11 cellular contexts compared by ENCODE assay signal in the genomic region with DNA sequence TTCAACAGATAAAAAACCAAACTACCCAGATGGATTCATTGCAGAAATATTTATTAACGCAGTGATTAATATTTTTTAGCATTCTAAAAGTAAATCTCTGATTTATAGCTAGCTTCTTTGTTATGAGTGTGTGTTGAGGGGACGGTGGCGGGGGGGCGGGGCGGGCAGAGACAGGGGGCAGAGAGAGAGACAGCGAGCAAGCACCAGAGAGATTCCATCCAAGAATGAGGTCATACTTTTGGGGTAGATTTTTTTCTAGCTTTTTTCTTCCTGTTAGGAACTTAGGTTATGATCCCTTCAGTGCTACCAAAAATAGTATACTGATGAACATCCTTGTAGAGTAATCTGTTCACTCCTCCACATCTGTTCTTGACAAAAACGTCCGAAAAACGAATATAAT. TPM values are rescaled to one million over a fixed set of nuclear protein-coding genes. Genes with fewer than 3 reads are reported as not detected.
DNase-seq lines count a peak whose midpoint lies in the region; TF ChIP-seq lines count a peak whose summit lies in the region.
"Had no signal": no experiment of that assay in that cellular context is flagged by ENCODE, and none has a peak within 500 bp of the region (broad histone marks: within the 10 kb centered on the region; RNA-seq: fewer than 3 reads in every experiment).

No MANE protein-coding gene starts in this region.

- peaks cover 18% of the 10 kb centered on the region for H3K9me3 Mint-ChIP-seq in endodermal cell
- peaks cover 44% of the 10 kb centered on the region for H3K9me3 Mint-ChIP-seq in activated T-cell treated with anti-CD3 and anti-CD28 coated beads, Interleukin-2, amount 50 U/mL, for 24 hours

- H3K4me1 ChIP-seq in BE2C = no peaks in the 10 kb centered on the region
- no peaks in the 10 kb centered on the region for H3K4me1 ChIP-seq in endodermal cell (ENCODE audit: control insufficient read depth, insufficient read depth, low read length)
- H3K4me1 ChIP-seq: SJSA1 had no signal

- peaks cover 14% of the 10 kb centered on the region for H3K36me3 Mint-ChIP-seq in endodermal cell (ENCODE audit: low read depth)
- H3K36me3 Mint-ChIP-seq in activated T-cell treated with anti-CD3 and anti-CD28 coated beads, Interleukin-2, amount 50 U/mL, for 24 hours (ENCODE audit: low read depth) = peaks cover 12% of the 10 kb centered on the region

- H3K9me3 ChIP-seq in BE2C (no peaks in the 10 kb centered on the region; the same call in 1 of the 2 replicates), endodermal cell (ENCODE audit: control insufficient read depth, low read length) (peaks cover 20% of the 10 kb centered on the region), neural cell (ENCODE audit: low read length) (no peaks in the 10 kb centered on the region)
- H3K9me3 ChIP-seq: SJSA1 had no signal

- H3F3A ChIP-seq in neural cell (ENCODE audit: insufficient read depth, low read length, poor library complexity, severe bottlenecking) = no peaks in the 10 kb centered on the region

- H3K27ac Mint-ChIP-seq in endodermal cell = peak overlapping the region; percentile 90
- no peak overlapping the region for H3K27ac Mint-ChIP-seq in activated T-cell treated with anti-CD3 and anti-CD28 coated beads, Interleukin-2, amount 50 U/mL, for 24 hours

- no peak for TF ChIP-seq RAD21 in neural cell (conservative IDR thresholded peaks at IDR 0.05)

- H3K4me3 ChIP-seq in BE2C (ENCODE audit: low read depth, low read length) (peak overlapping the region; percentile 61), endodermal cell (ENCODE audit: low read length) (peak overlapping the region; percentile 72), neural cell (ENCODE audit: low read length) (peak overlapping the region; percentile 67)

- peak overlapping the region; percentile 60 for H2AFZ ChIP-seq in neural cell (ENCODE audit: low read depth, low read length)

- H3K27ac ChIP-seq in endodermal cell (ENCODE audit: low read depth, low read length) (no peak overlapping the region), neural cell (ENCODE audit: low read length) (no peak overlapping the region)
- H3K27ac ChIP-seq: SJSA1 had no signal

- TF ChIP-seq CTCF in BE2C (IDR thresholded peaks at IDR 0.05; ENCODE audit: low read depth, low read length) (no peak), endodermal cell (conservative IDR thresholded peaks at IDR 0.05) (peak; percentile 8), neural cell (IDR thresholded peaks at IDR 0.05; ENCODE audit: poor library complexity, severe bottlenecking) (no peak)

- TF ChIP-seq EP300 in neural cell (conservative IDR thresholded peaks at IDR 0.05; ENCODE audit: poor library complexity, severe bottlenecking) = no peak

- peak overlapping the region; percentile 55 for H3K4me2 ChIP-seq in neural cell (ENCODE audit: low read length)

- DNase-seq in BE2C (no peak), NCI-H748 treated with DMSO at 0.1 percent for 48 hours (lab: John Stamatoyannopoulos, UW) (peak; percentile 12), endodermal cell (no peak), A172 (ENCODE audit: low spot score) (no peak), NCI-H2107 (lab: John Stamatoyannopoulos, UW) (no peak)
- DNase-seq in activated T-cell treated with anti-CD3 and anti-CD28 coated beads, Interleukin-2, amount 50 U/mL, for 24 hours = no peak
- DNase-seq in activated CD4-positive, alpha-beta T cell treated with anti-CD3 and anti-CD28 coated beads for 48 hours = no peak
- DNase-seq: DMS 273 treated with DMSO at 0.1 percent for 48 hours; effector CD8-positive, alpha-beta T cell had no signal

- no peaks in the 10 kb centered on the region for H4K20me1 ChIP-seq in neural cell (ENCODE audit: insufficient read depth)

- WGBS in endodermal cell (ENCODE audit: insufficient coverage in 1 of 2, insufficient read length in 1 of 2), 2 experiments = 73% methylated on average over 8 of the region's 9 CpGs; no CpG with 5 or more reads in 1 of the 2 experiments

- peak overlapping the region; percentile 77 for H3K4me3 Mint-ChIP-seq in endodermal cell
- no peak overlapping the region for H3K4me3 Mint-ChIP-seq in activated T-cell treated with anti-CD3 and anti-CD28 coated beads, Interleukin-2, amount 50 U/mL, for 24 hours

- no peaks in the 10 kb centered on the region for H3K36me3 ChIP-seq in BE2C
- H3K36me3 ChIP-seq in endodermal cell (ENCODE audit: control insufficient read depth, insufficient read depth, low read length) = no peaks in the 10 kb centered on the region
- H3K36me3 ChIP-seq in neural cell (ENCODE audit: insufficient read depth, low read length) = peaks cover 9% of the 10 kb centered on the region
- H3K36me3 ChIP-seq: SJSA1 had no signal

- H3K27me3 ChIP-seq in BE2C = no peaks in the 10 kb centered on the region
- peaks cover 7% of the 10 kb centered on the region for H3K27me3 ChIP-seq in endodermal cell (ENCODE audit: control insufficient read depth, insufficient read depth, low read length, poor library complexity, severe bottlenecking)
- no peaks in the 10 kb centered on the region for H3K27me3 ChIP-seq in neural cell (ENCODE audit: insufficient read depth, low read depth, low read length)
- H3K27me3 ChIP-seq: SJSA1 had no signal

- H3K4me1 Mint-ChIP-seq in endodermal cell = peaks cover 2% of the 10 kb centered on the region
- peaks cover 6% of the 10 kb centered on the region for H3K4me1 Mint-ChIP-seq in activated T-cell treated with anti-CD3 and anti-CD28 coated beads, Interleukin-2, amount 50 U/mL, for 24 hours (ENCODE audit: low read depth)

- H3K9ac ChIP-seq in endodermal cell (ENCODE audit: extremely low read depth, low read length, poor library complexity, severe bottlenecking) (no peak overlapping the region), neural cell (ENCODE audit: low read length) (no peak overlapping the region)

- H3K9me2 ChIP-seq in neural cell (ENCODE audit: insufficient read depth, low read length) = no peaks in the 10 kb centered on the region

- peaks cover 10% of the 10 kb centered on the region for H3K27me3 Mint-ChIP-seq in endodermal cell (ENCODE audit: insufficient read depth)
- H3K27me3 Mint-ChIP-seq in activated T-cell treated with anti-CD3 and anti-CD28 coated beads, Interleukin-2, amount 50 U/mL, for 24 hours = peaks cover 35% of the 10 kb centered on the region

- H3K79me2 ChIP-seq in neural cell (replicated peaks; ENCODE audit: insufficient read depth, low read length) = no peaks in the 10 kb centered on the region

TF ChIP-seq in neural cell, 6 proteins besides CTCF, POLR2A, EP300 and RAD21:
- TF ChIP-seq MXI1 (conservative IDR thresholded peaks at IDR 0.05; ENCODE audit: poor library complexity, severe bottlenecking) (no peak), SMC3 (conservative IDR thresholded peaks at IDR 0.05; ENCODE audit: poor library complexity) (no peak), EZH2 (IDR thresholded peaks at IDR 0.05; ENCODE audit: borderline replicate concordance, insufficient read depth, low read length, poor library complexity, severe bottlenecking) (no peak), TAF1 (IDR thresholded peaks at IDR 0.05; ENCODE audit: low read depth) (no peak), POLR2AphosphoS5 (IDR thresholded peaks at IDR 0.05) (no peak)
- TF ChIP-seq, protein P1, sequence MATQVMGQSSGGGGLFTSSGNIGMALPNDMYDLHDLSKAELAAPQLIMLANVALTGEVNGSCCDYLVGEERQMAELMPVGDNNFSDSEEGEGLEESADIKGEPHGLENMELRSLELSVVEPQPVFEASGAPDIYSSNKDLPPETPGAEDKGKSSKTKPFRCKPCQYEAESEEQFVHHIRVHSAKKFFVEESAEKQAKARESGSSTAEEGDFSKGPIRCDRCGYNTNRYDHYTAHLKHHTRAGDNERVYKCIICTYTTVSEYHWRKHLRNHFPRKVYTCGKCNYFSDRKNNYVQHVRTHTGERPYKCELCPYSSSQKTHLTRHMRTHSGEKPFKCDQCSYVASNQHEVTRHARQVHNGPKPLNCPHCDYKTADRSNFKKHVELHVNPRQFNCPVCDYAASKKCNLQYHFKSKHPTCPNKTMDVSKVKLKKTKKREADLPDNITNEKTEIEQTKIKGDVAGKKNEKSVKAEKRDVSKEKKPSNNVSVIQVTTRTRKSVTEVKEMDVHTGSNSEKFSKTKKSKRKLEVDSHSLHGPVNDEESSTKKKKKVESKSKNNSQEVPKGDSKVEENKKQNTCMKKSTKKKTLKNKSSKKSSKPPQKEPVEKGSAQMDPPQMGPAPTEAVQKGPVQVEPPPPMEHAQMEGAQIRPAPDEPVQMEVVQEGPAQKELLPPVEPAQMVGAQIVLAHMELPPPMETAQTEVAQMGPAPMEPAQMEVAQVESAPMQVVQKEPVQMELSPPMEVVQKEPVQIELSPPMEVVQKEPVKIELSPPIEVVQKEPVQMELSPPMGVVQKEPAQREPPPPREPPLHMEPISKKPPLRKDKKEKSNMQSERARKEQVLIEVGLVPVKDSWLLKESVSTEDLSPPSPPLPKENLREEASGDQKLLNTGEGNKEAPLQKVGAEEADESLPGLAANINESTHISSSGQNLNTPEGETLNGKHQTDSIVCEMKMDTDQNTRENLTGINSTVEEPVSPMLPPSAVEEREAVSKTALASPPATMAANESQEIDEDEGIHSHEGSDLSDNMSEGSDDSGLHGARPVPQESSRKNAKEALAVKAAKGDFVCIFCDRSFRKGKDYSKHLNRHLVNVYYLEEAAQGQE (IDR thresholded peaks at IDR 0.05; ENCODE audit: borderline replicate concordance) = no peak

RNA-seq across cellular contexts. Expression of gene ZNF883, which starts 0.5 kb away (rescaled TPM):
- 16.1 TPM for polyA plus RNA-seq in BE2C (2012; ENCODE audit: insufficient read depth, insufficient read length, low read depth)
- total RNA-seq in endodermal cell = 10 to 100 TPM; 13.0 to 16.7 TPM
- polyA plus RNA-seq in endodermal cell (2013, experiment 1 of 2) = 5.7 TPM
- polyA plus RNA-seq in endodermal cell (2013, experiment 2 of 2) = 6.0 TPM
- polyA plus RNA-seq in neural cell = 6.5 and 7.2 TPM in 2 replicates
- 22.9 and 26.9 TPM in 2 replicates for polyA minus RNA-seq in neural cell
- total RNA-seq in A172 (2014; rRNA removed; shearing (Covaris generic)) = not detected in 2 replicates

RNA-seq across cellular contexts. Expression of gene ZFP37, which starts 44.0 kb away (rescaled TPM):
- polyA plus RNA-seq in BE2C (2012; ENCODE audit: insufficient read depth, insufficient read length, low read depth) = 8.5 TPM
- 1 to 10 TPM; 4.2 to 4.7 TPM for total RNA-seq in endodermal cell
- 8.6 TPM for polyA plus RNA-seq in endodermal cell (2013, experiment 1 of 2)
- 9.1 TPM for polyA plus RNA-seq in endodermal cell (2013, experiment 2 of 2)
- 28.2 and 35.4 TPM in 2 replicates for polyA plus RNA-seq in neural cell
- 64.0 and 69.8 TPM in 2 replicates for polyA minus RNA-seq in neural cell
- 3.4 and 4.9 TPM in 2 replicates for total RNA-seq in A172 (2014; rRNA removed; shearing (Covaris generic))

Comparison
In these comparisons a context has a peak if more than half of its experiments do, and no peak if none do; other contexts are left out.
1. RNA of gene ZNF883, which starts 0.5 kb away (total RNA-seq): 13.0 to 16.7 TPM in endodermal cell; not detected in A172; every median in the first group is over 10 times any median in the second.
2. Peak in every context shown above with its lines, with median percentiles within 50 percentile points of each other: H3K4me3 ChIP-seq.